Comparison of ENCODE assay signal across 1 cellular context in genomic region chr19:58519087-58519354, GRCh38.
TF ChIP-seq lines count a peak whose summit lies in the region.

No MANE protein-coding gene starts in this region.

TF ChIP-seq in K562, 482 proteins besides CTCF, POLR2A, EP300 and RAD21 (continued from another document and continues in another):
- peak; percentile 23 to 32 for TF ChIP-seq E2F6 (IDR thresholded peaks at IDR 0.05; ENCODE audit: borderline replicate concordance in 1 of 2, extremely low read depth in 1 of 2, insufficient read depth in 1 of 2, insufficient read length in 1 of 2, low read depth in 1 of 2, low read length in 1 of 2, poor library complexity in 1 of 2, severe bottlenecking in 1 of 2)
- no peak for TF ChIP-seq CLOCK (CRISPR knock-in tag; IDR thresholded peaks at IDR 0.05; ENCODE audit: borderline replicate concordance)
- TF ChIP-seq SUPT5H (IDR thresholded peaks at IDR 0.05), result no peak
- no peak for TF ChIP-seq SRF (CRISPR knock-in tag; IDR thresholded peaks at IDR 0.05)
- no peak for TF ChIP-seq CEBPZ (IDR thresholded peaks at IDR 0.05; ENCODE audit: borderline replicate concordance, low read depth, low read length)
- 0 out of 2 replicates have a peak, but pooled peaks have one; percentile 4 for TF ChIP-seq CHD2 (IDR thresholded peaks at IDR 0.05; ENCODE audit: low read depth, low read length)
- 0 out of 2 replicates have a peak, but pooled peaks have one; percentile 41 for TF ChIP-seq KLF16 (IDR thresholded peaks at IDR 0.05)
- TF ChIP-seq PRDM10 (IDR thresholded peaks at IDR 0.05; ENCODE audit: partially characterized antibody), result peak; percentile 12
- TF ChIP-seq ZNF134 (CRISPR knock-in tag; conservative IDR thresholded peaks at IDR 0.05), result no peak
- TF ChIP-seq ETV1 (tag; conservative IDR thresholded peaks at IDR 0.05; ENCODE audit: low read depth), result peak; percentile 77
- TF ChIP-seq FOXK2 (conservative IDR thresholded peaks at IDR 0.05 in 1 of 2, IDR thresholded peaks at IDR 0.05 in 1 of 2; ENCODE audit: low read depth in 2 of 2), result 0 out of 4 replicates have a peak, but pooled peaks of 1 of the 2 experiments have one; percentile 17
- TF ChIP-seq ZNF699 (CRISPR knock-in tag; IDR thresholded peaks at IDR 0.05; ENCODE audit: insufficient replicate concordance), result no peak
- TF ChIP-seq ZNF12 (CRISPR knock-in tag; IDR thresholded peaks at IDR 0.05), result no peak
- TF ChIP-seq L3MBTL2 (IDR thresholded peaks at IDR 0.05), result peak; percentile 57; the same call in 1 of the 2 replicates
- no peak for TF ChIP-seq CBX3 (IDR thresholded peaks at IDR 0.05; ENCODE audit: borderline replicate concordance in 1 of 2, low read length in 2 of 2)
- TF ChIP-seq ZBTB7A (IDR thresholded peaks at IDR 0.05; ENCODE audit: borderline replicate concordance, control insufficient read depth, low read depth, low read length), result peak; percentile 93; the same call in 1 of the 2 replicates
- TF ChIP-seq TBL1XR1 (IDR thresholded peaks at IDR 0.05; ENCODE audit: low read length in 2 of 2), result no peak
- 0 out of 2 replicates have a peak, but pooled peaks have one; percentile 38 for TF ChIP-seq ZBTB49 (CRISPR knock-in tag; IDR thresholded peaks at IDR 0.05; ENCODE audit: borderline replicate concordance)
- TF ChIP-seq, protein P1, sequence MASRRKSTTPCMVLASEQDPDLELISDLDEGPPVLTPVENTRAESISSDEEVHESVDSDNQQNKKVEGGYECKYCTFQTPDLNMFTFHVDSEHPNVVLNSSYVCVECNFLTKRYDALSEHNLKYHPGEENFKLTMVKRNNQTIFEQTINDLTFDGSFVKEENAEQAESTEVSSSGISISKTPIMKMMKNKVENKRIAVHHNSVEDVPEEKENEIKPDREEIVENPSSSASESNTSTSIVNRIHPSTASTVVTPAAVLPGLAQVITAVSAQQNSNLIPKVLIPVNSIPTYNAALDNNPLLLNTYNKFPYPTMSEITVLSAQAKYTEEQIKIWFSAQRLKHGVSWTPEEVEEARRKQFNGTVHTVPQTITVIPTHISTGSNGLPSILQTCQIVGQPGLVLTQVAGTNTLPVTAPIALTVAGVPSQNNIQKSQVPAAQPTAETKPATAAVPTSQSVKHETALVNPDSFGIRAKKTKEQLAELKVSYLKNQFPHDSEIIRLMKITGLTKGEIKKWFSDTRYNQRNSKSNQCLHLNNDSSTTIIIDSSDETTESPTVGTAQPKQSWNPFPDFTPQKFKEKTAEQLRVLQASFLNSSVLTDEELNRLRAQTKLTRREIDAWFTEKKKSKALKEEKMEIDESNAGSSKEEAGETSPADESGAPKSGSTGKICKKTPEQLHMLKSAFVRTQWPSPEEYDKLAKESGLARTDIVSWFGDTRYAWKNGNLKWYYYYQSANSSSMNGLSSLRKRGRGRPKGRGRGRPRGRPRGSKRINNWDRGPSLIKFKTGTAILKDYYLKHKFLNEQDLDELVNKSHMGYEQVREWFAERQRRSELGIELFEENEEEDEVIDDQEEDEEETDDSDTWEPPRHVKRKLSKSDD (conservative IDR thresholded peaks at IDR 0.05; ENCODE audit: low read length), result no peak
- TF ChIP-seq RB1 (IDR thresholded peaks at IDR 0.05; ENCODE audit: low read depth), result 0 out of 2 replicates have a peak, but pooled peaks have one; percentile 21
- TF ChIP-seq, protein P2, sequence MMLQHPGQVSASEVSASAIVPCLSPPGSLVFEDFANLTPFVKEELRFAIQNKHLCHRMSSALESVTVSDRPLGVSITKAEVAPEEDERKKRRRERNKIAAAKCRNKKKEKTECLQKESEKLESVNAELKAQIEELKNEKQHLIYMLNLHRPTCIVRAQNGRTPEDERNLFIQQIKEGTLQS (IDR thresholded peaks at IDR 0.05), result no peak
- TF ChIP-seq, protein P2 (CRISPR knock-in tag; conservative IDR thresholded peaks at IDR 0.05), result no peak
- no peak for TF ChIP-seq SMAD1 (IDR thresholded peaks at IDR 0.05; ENCODE audit: low read depth, low read length, partially characterized antibody)
- TF ChIP-seq GABPB2 (CRISPR knock-in tag; conservative IDR thresholded peaks at IDR 0.05), result no peak
- no peak for TF ChIP-seq ZBTB43 (CRISPR knock-in tag; IDR thresholded peaks at IDR 0.05)
- peak; percentile 2 to 8; a peak in 1 of 4 replicates for TF ChIP-seq NRF1 (conservative IDR thresholded peaks at IDR 0.05 in 1 of 2, IDR thresholded peaks at IDR 0.05 in 1 of 2)
- TF ChIP-seq ZNF316 (IDR thresholded peaks at IDR 0.05), result no peak
- peak; percentile 93 for TF ChIP-seq ZSCAN29 (IDR thresholded peaks at IDR 0.05)
- no peak for TF ChIP-seq IFI16 (CRISPR knock-in tag; IDR thresholded peaks at IDR 0.05)
- TF ChIP-seq GTF2B (IDR thresholded peaks at IDR 0.05; ENCODE audit: extremely low read depth, insufficient read length), result no peak
- TF ChIP-seq E2F4 (CRISPR knock-in tag; IDR thresholded peaks at IDR 0.05; ENCODE audit: low read depth), result no peak
- no peak for TF ChIP-seq ZNF253 (CRISPR knock-in tag; conservative IDR thresholded peaks at IDR 0.05)
- peak; percentile 81; the same call in 1 of the 2 replicates for TF ChIP-seq XRCC5 (IDR thresholded peaks at IDR 0.05; ENCODE audit: low read depth, low read length)
- no peak for TF ChIP-seq TAL1 (IDR thresholded peaks at IDR 0.05)
- TF ChIP-seq SIN3A (IDR thresholded peaks at IDR 0.05; ENCODE audit: borderline replicate concordance in 2 of 2, control insufficient read depth in 1 of 2, low read depth in 2 of 2, low read length in 2 of 2), result no peak
- TF ChIP-seq, protein P3, sequence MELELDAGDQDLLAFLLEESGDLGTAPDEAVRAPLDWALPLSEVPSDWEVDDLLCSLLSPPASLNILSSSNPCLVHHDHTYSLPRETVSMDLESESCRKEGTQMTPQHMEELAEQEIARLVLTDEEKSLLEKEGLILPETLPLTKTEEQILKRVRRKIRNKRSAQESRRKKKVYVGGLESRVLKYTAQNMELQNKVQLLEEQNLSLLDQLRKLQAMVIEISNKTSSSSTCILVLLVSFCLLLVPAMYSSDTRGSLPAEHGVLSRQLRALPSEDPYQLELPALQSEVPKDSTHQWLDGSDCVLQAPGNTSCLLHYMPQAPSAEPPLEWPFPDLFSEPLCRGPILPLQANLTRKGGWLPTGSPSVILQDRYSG (tag; conservative IDR thresholded peaks at IDR 0.05; ENCODE audit: low read depth), result no peak
